ENCODE assay signal across 7 cellular contexts in the genomic region with DNA sequence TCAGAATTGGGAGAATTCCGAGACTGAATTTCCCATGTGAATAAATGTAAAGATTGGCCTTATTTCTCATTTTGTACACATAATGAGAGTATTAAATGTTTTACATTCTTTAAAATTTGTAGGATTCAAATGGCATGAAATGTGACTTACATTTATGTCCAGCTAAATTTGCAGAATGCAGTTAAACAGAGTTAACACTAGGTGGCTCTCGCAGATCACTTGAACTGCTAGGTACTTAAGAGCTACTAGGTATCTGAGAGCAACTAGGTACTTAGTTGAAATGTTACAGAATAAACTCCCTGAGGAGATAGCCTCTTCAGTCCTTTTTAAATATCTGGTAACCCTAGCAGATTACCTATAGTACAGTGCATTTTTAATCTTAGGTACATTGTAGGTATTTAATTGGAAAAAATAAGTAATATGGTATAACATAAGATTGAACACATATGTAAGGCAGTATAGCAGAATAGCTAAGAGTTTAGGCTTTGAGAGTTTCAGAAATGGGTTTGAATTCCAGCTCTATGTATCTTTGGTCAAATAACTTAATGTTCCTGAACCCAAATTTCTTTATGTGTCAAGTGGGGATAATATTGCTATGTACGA.
DNase-seq lines count a peak whose midpoint lies in the region; ATAC-seq and TF ChIP-seq lines count a peak whose summit lies in the region.

No MANE protein-coding gene starts in this region.

- no peak overlapping the region for H2BK120ac ChIP-seq in H9 (ENCODE audit: low read depth, low read length, poor library complexity, severe bottlenecking)

- H3K79me2 ChIP-seq in H9 (ENCODE audit: insufficient read depth, low read length): no peaks in the 10 kb centered on the region

- no peak overlapping the region for H2BK12ac ChIP-seq in H9 (ENCODE audit: insufficient read length, low read depth, low read length)

- H2AFZ ChIP-seq in H9 (ENCODE audit: low read length): no peak overlapping the region

- H3K9ac ChIP-seq in H9 (ENCODE audit: extremely low read depth, insufficient read length, low read length): no peak overlapping the region

- no peaks in the 10 kb centered on the region for H3K4me1 ChIP-seq in H9 (ENCODE audit: insufficient read depth, low read length)

- H3K23me2 ChIP-seq in H9 (ENCODE audit: insufficient read length, low read depth, low read length, poor library complexity, severe bottlenecking): no peaks in the 10 kb centered on the region

- ATAC-seq in HG02763 (IDR thresholded peaks at IDR 0.05; ENCODE audit: unreplicated experiment): no peak

- no peak overlapping the region for H2AK5ac ChIP-seq in H9 (ENCODE audit: insufficient read length, low read length)

- H3K4me2 ChIP-seq in H9 (ENCODE audit: insufficient read depth, insufficient read length, low read length): no peak overlapping the region

- no peak overlapping the region for H3K56ac ChIP-seq in H9 (ENCODE audit: insufficient read length, low read depth, low read length)

- no peaks in the 10 kb centered on the region for H3K4me1 Mint-ChIP-seq in H9
- H3K4me1 Mint-ChIP-seq in endothelial cell (ENCODE audit: unreplicated experiment): no peaks in the 10 kb centered on the region

- H2BK5ac ChIP-seq in H9 (ENCODE audit: insufficient read length, low read length): no peak overlapping the region

- H3K79me1 ChIP-seq in H9 (ENCODE audit: insufficient read depth, low read depth, low read length, poor library complexity, severe bottlenecking): no peaks in the 10 kb centered on the region

- H3K23ac ChIP-seq in H9 (ENCODE audit: insufficient read length, low read depth, low read length): no peak overlapping the region

- H3K36me3 Mint-ChIP-seq in H9 (ENCODE audit: insufficient read depth in 1 of 3, low read depth in 3 of 3) (peaks cover 0 to 7% (median 5%) of the 10 kb centered on the region in 3 experiments; a peak in 3 of 7 replicates), endothelial cell (ENCODE audit: low read depth, unreplicated experiment) (no peaks in the 10 kb centered on the region)

- H4K8ac ChIP-seq in H9 (replicated peaks; ENCODE audit: insufficient read length, low read depth, low read length): no peak overlapping the region

- H3K18ac ChIP-seq in H9 (ENCODE audit: insufficient read length, low read depth, low read length): no peak overlapping the region

- TF ChIP-seq CTCF in H9 (conservative IDR thresholded peaks at IDR 0.05) (peak; percentile 92), endothelial cell (IDR thresholded peaks at IDR 0.05; ENCODE audit: unreplicated experiment) (peak; percentile 79)

- H3K4me3 Mint-ChIP-seq in H9: no peak overlapping the region
- no peak overlapping the region for H3K4me3 Mint-ChIP-seq in endothelial cell (ENCODE audit: unreplicated experiment)

- no peaks in the 10 kb centered on the region for H3K27me3 ChIP-seq in H9 (ENCODE audit: insufficient read depth, low read length)

- no peak overlapping the region for H3T11ph ChIP-seq in H9 (ENCODE audit: low read length)

- WGBS in H9 (ENCODE audit: extremely low coverage, insufficient read length, low lambda C conversion rate): no CpG with 5 or more reads among the region's 3 CpGs

- no peaks in the 10 kb centered on the region for H4K20me1 ChIP-seq in H9 (ENCODE audit: control insufficient read depth, insufficient read depth, insufficient read length)

- H3K27ac Mint-ChIP-seq in H9 (no peak overlapping the region), endothelial cell (ENCODE audit: unreplicated experiment) (no peak overlapping the region)

- no peak overlapping the region for H2BK20ac ChIP-seq in H9 (ENCODE audit: low read depth, low read length, poor library complexity, severe bottlenecking)

- H3K27me3 Mint-ChIP-seq in H9 (ENCODE audit: low read depth) (no peaks in the 10 kb centered on the region), endothelial cell (ENCODE audit: unreplicated experiment) (no peaks in the 10 kb centered on the region)

- in situ Hi-C loops in SK-MEL-5 (cut with HindIII; ENCODE audit: low pct_unique_long_range_greater_than_20kb, low sequenced_read_pairs): no loop called here

- H4K91ac ChIP-seq in H9 (ENCODE audit: insufficient read length, low read depth, low read length): no peak overlapping the region

- H3K9me3 Mint-ChIP-seq in H9: no peaks in the 10 kb centered on the region
- no peaks in the 10 kb centered on the region for H3K9me3 Mint-ChIP-seq in endothelial cell (ENCODE audit: unreplicated experiment)

- H3K9me3 ChIP-seq in H9 (ENCODE audit: control insufficient read depth, low read depth, low read length): no peaks in the 10 kb centered on the region

- H3K27ac ChIP-seq in H9 (ENCODE audit: insufficient read length, low read depth, low read length): no peak overlapping the region

- H2BK15ac ChIP-seq in H9 (ENCODE audit: low read depth, low read length): no peak overlapping the region

- H3K4ac ChIP-seq in H9 (ENCODE audit: low read depth, low read length): no peak overlapping the region

- H4K5ac ChIP-seq in H9 (ENCODE audit: insufficient read length, low read depth, low read length): no peak overlapping the region

- DNase-seq in ELR (ENCODE audit: low read depth) (peak; percentile 79), H9 (no peak), NCI-H1105 treated with DMSO at 0.1 percent for 48 hours (lab: John Stamatoyannopoulos, UW) (peak; percentile 76), SK-MEL-5 (ENCODE audit: low read depth, low spot score) (peak; percentile 68), endothelial cell (ENCODE audit: low spot score) (peak; percentile 12), midbrain (lab: John Stamatoyannopoulos, UW) (peak; percentile 54)

- no peak overlapping the region for H3K14ac ChIP-seq in H9 (ENCODE audit: insufficient read depth, low read length)
